1 cellular context compared by ENCODE assay signal in genomic region chr20:63980806-63981728, GRCh38.
TF ChIP-seq lines count a peak whose summit lies in the region.

PRPF6 (plus strand) TSS chr20:63981132; CDS start chr20:63981246, 114 bp downstream.

TF ChIP-seq in GM12878, 131 proteins besides CTCF, POLR2A, EP300 and RAD21 (continued from another document and continues in another):
- no peak for TF ChIP-seq IRF4 (IDR thresholded peaks at IDR 0.05; ENCODE audit: low read depth, low read length)
- no peak for TF ChIP-seq HDAC2 (IDR thresholded peaks at IDR 0.05)
- TF ChIP-seq ELK1 (IDR thresholded peaks at IDR 0.05; ENCODE audit: low read depth, low read length) = peak; percentile 90
- no peak for TF ChIP-seq BCL11A (IDR thresholded peaks at IDR 0.05; ENCODE audit: low read depth, low read length)
- peak; percentile 29; the same call in 1 of the 2 replicates for TF ChIP-seq ZBTB11 (CRISPR knock-in tag; IDR thresholded peaks at IDR 0.05)
- TF ChIP-seq IKZF1 (conservative IDR thresholded peaks at IDR 0.05) = peak; percentile 94
- TF ChIP-seq CHD4 (IDR thresholded peaks at IDR 0.05) = no peak
- 0 out of 2 replicates have a peak, but pooled peaks have one; percentile 22 for TF ChIP-seq MEF2A (IDR thresholded peaks at IDR 0.05; ENCODE audit: insufficient read depth, low read depth, low read length)
- TF ChIP-seq SMC3 (IDR thresholded peaks at IDR 0.05; ENCODE audit: borderline replicate concordance, low read length) = peak; percentile 67; the same call in 1 of the 2 replicates
- TF ChIP-seq SUZ12 (IDR thresholded peaks at IDR 0.05; ENCODE audit: unreplicated experiment) = no peak
- TF ChIP-seq ETV6 (conservative IDR thresholded peaks at IDR 0.05 in 1 of 2, IDR thresholded peaks at IDR 0.05 in 1 of 2; ENCODE audit: borderline replicate concordance in 1 of 2, low read depth in 1 of 2) = no peak
- peak; percentile 46; the same call in 1 of the 2 replicates for TF ChIP-seq SMARCA5 (IDR thresholded peaks at IDR 0.05)
- TF ChIP-seq NFXL1 (IDR thresholded peaks at IDR 0.05; ENCODE audit: borderline replicate concordance) = no peak
- 0 out of 2 replicates have a peak, but pooled peaks have one; percentile 52 for TF ChIP-seq ATF3 (IDR thresholded peaks at IDR 0.05; ENCODE audit: borderline replicate concordance, extremely low read depth, low read depth, low read length)
- TF ChIP-seq RB1 (IDR thresholded peaks at IDR 0.05; ENCODE audit: borderline replicate concordance) = no peak; the same call in 1 of the 2 replicates
- TF ChIP-seq RAD51 (IDR thresholded peaks at IDR 0.05) = no peak
- TF ChIP-seq E2F4 (IDR thresholded peaks at IDR 0.05; ENCODE audit: low read depth, low read length) = no peak
- no peak for TF ChIP-seq USF1 (IDR thresholded peaks at IDR 0.05; ENCODE audit: borderline replicate concordance, extremely low read length, insufficient read depth, low read depth, low read length)
- TF ChIP-seq PKNOX1 (IDR thresholded peaks at IDR 0.05) = peak; percentile 61
- TF ChIP-seq EZH2 (IDR thresholded peaks at IDR 0.05; ENCODE audit: borderline replicate concordance, control insufficient read depth, low read depth, low read length) = no peak
- no peak for TF ChIP-seq ZSCAN29 (IDR thresholded peaks at IDR 0.05)
- no peak for TF ChIP-seq ATF2 (IDR thresholded peaks at IDR 0.05; ENCODE audit: low read length)
- TF ChIP-seq GABPA (IDR thresholded peaks at IDR 0.05; ENCODE audit: low read depth) = no peak
- peak; percentile 79 to 88 for TF ChIP-seq BHLHE40 (IDR thresholded peaks at IDR 0.05; ENCODE audit: borderline replicate concordance in 1 of 2, low read depth in 2 of 2, low read length in 1 of 2)
- TF ChIP-seq NR2C2 (IDR thresholded peaks at IDR 0.05; ENCODE audit: borderline replicate concordance, control insufficient read depth, insufficient read length, low read depth) = peak; percentile 70
- TF ChIP-seq SIX5 (IDR thresholded peaks at IDR 0.05; ENCODE audit: low read depth, low read length, severe bottlenecking) = peak; percentile 62
- TF ChIP-seq ZNF622 (IDR thresholded peaks at IDR 0.05) = no peak
- TF ChIP-seq ZNF207 (IDR thresholded peaks at IDR 0.05; ENCODE audit: borderline replicate concordance) = peak; percentile 91; the same call in 1 of the 2 replicates
- TF ChIP-seq BRCA1 (IDR thresholded peaks at IDR 0.05; ENCODE audit: low read depth, low read length) = no peak
- TF ChIP-seq NR2F1 (conservative IDR thresholded peaks at IDR 0.05) = no peak
- no peak for TF ChIP-seq KAT2A (conservative IDR thresholded peaks at IDR 0.05; ENCODE audit: control insufficient read depth, low read depth, low read length)
- 0 out of 2 replicates have a peak, but pooled peaks have one; percentile 14 for TF ChIP-seq ATF7 (IDR thresholded peaks at IDR 0.05; ENCODE audit: low read depth)
- TF ChIP-seq POLR2AphosphoS2 (IDR thresholded peaks at IDR 0.05; ENCODE audit: low read depth, low read length) = peak; percentile 87
- peak; percentile 85 for TF ChIP-seq TBL1XR1 (IDR thresholded peaks at IDR 0.05; ENCODE audit: low read depth, low read length)
- TF ChIP-seq USF2 (IDR thresholded peaks at IDR 0.05; ENCODE audit: borderline replicate concordance, low read depth, low read length) = no peak
- TF ChIP-seq JUND (IDR thresholded peaks at IDR 0.05; ENCODE audit: low read depth, low read length) = no peak
- peak; percentile 71 for TF ChIP-seq TAF1 (IDR thresholded peaks at IDR 0.05; ENCODE audit: borderline replicate concordance, low read depth, low read length)
- TF ChIP-seq ZNF217 (IDR thresholded peaks at IDR 0.05) = no peak
- 0 out of 2 replicates have a peak, but pooled peaks have one; percentile 37 for TF ChIP-seq TCF3 (IDR thresholded peaks at IDR 0.05; ENCODE audit: borderline replicate concordance, insufficient read depth, low read depth, low read length)
- no peak for TF ChIP-seq ZBED1 (IDR thresholded peaks at IDR 0.05; ENCODE audit: borderline replicate concordance)
- peak; percentile 62; the same call in 1 of the 2 replicates for TF ChIP-seq RFX5 (IDR thresholded peaks at IDR 0.05; ENCODE audit: low read depth, low read length)
- no peak for TF ChIP-seq BMI1 (IDR thresholded peaks at IDR 0.05; ENCODE audit: borderline replicate concordance)
- no peak for TF ChIP-seq ESRRA (IDR thresholded peaks at IDR 0.05; ENCODE audit: low read length)
- peak; percentile 78 for TF ChIP-seq MTA2 (IDR thresholded peaks at IDR 0.05; ENCODE audit: low read depth)
- TF ChIP-seq HDGF (IDR thresholded peaks at IDR 0.05) = no peak
- peak; percentile 68; the same call in 1 of the 2 replicates for TF ChIP-seq RCOR1 (conservative IDR thresholded peaks at IDR 0.05; ENCODE audit: low read depth, low read length)
- no peak for TF ChIP-seq KDM1A (IDR thresholded peaks at IDR 0.05; ENCODE audit: borderline replicate concordance)
- peak; percentile 75 for TF ChIP-seq CHD2 (IDR thresholded peaks at IDR 0.05; ENCODE audit: borderline replicate concordance, low read depth, low read length)
- TF ChIP-seq ZNF687 (IDR thresholded peaks at IDR 0.05) = peak; percentile 53
- peak; percentile 73 for TF ChIP-seq SMAD1 (IDR thresholded peaks at IDR 0.05; ENCODE audit: low read depth, partially characterized antibody)
- peak; percentile 6; the same call in 1 of the 3 replicates for TF ChIP-seq POU2F2 (IDR thresholded peaks at IDR 0.05; ENCODE audit: borderline replicate concordance, low read depth, low read length)
- no peak for TF ChIP-seq ZZZ3 (IDR thresholded peaks at IDR 0.05; ENCODE audit: control insufficient read depth, insufficient read length, low read depth)
- no peak for TF ChIP-seq IRF5 (IDR thresholded peaks at IDR 0.05; ENCODE audit: borderline replicate concordance)
- no peak for TF ChIP-seq ZNF384 (IDR thresholded peaks at IDR 0.05; ENCODE audit: borderline replicate concordance, low read depth, low read length)
